11 cellular contexts compared by ENCODE assay signal in the genomic region with DNA sequence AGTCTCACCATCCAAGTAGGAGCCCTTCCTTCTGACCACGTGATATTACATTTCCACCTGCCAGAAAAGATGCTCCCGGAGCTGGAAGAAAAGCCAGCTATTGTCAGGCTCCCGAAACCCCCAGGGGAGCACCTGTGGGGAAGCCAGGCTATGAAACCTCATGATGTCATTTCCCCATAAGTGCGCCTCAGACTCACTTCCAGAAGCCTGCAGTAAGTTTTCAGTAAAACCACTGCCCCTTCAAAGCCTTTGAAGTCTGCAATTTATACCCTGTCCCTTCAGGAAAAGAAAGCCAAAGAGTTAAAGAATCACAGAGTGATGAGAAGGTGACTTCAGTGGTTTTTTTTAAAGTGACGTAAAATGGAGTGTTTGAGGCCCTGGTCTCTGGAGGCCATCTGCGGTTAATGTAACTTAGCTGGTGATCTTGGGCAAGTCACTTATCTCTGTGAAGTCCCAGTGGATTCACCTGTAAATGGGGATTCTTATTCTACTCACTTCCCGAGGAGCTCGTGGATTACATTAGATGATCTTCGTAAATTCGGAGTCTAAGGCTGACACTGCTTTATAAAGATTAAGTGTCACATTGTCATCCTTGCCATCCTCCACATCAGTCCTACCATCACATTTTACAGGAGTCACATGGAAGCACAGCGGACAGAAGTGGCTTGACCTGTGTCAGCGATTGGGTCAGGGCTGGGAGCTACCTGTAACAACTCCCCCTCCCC. TPM values are rescaled to one million over a fixed set of nuclear protein-coding genes. Genes with fewer than 3 reads are reported as not detected.
A peak's percentile ranks its signal among the peaks of the same experiment; 100 is the strongest.
DNase-seq lines count a peak whose midpoint lies in the region; ATAC-seq and TF ChIP-seq lines count a peak whose summit lies in the region.
"Had no signal": no experiment of that assay in that cellular context is flagged by ENCODE, and none has a peak within 500 bp of the region (broad histone marks: within the 10 kb centered on the region; RNA-seq: fewer than 3 reads in every experiment).

No MANE protein-coding gene starts in this region.

- no peak overlapping the region for H4K91ac ChIP-seq in neuronal stem cell (ENCODE audit: low read depth, low read length, poor library complexity)

- no peaks in the 10 kb centered on the region for H3K79me1 ChIP-seq in neuronal stem cell (ENCODE audit: low read depth, low read length)

- no peak overlapping the region for H3K27ac Mint-ChIP-seq in activated CD4-positive, alpha-beta T cell treated with anti-CD3 and anti-CD28 coated beads, Interleukin-2, amount 10 ng/mL, durations not matched to agents 24 days and 14 days

- H3K27me3 Mint-ChIP-seq in activated CD4-positive, alpha-beta T cell treated with anti-CD3 and anti-CD28 coated beads, Interleukin-2, amount 10 ng/mL, durations not matched to agents 24 days and 14 days = peaks cover 68% of the 10 kb centered on the region

- H3K4me3 ChIP-seq in KMS-11 (IDR thresholded peaks at IDR 0.05; ENCODE audit: insufficient read depth, low read depth, low read length) = no peak overlapping the region
- no peak overlapping the region for H3K4me3 ChIP-seq in smooth muscle cell
- H3K4me3 ChIP-seq in neuronal stem cell (ENCODE audit: low read length in 2 of 2) = no peak overlapping the region

- no peak overlapping the region for H3K23ac ChIP-seq in neuronal stem cell (ENCODE audit: low read depth, low read length, poor library complexity)

- ATAC-seq in HG02610 (IDR thresholded peaks at IDR 0.05; ENCODE audit: unreplicated experiment) = peak; percentile 73

- no peaks in the 10 kb centered on the region for H4K20me1 ChIP-seq in KMS-11 (ENCODE audit: insufficient read depth)
- peaks cover 5% of the 10 kb centered on the region for H4K20me1 ChIP-seq in smooth muscle cell (ENCODE audit: low read depth)

- H3K4me3 Mint-ChIP-seq in activated CD4-positive, alpha-beta T cell treated with anti-CD3 and anti-CD28 coated beads, Interleukin-2, amount 10 ng/mL, durations not matched to agents 24 days and 14 days = no peak overlapping the region

- WGBS in smooth muscle cell (ENCODE audit: low lambda C conversion rate) = 65% methylated on average over 12 of the region's 12 CpGs
- WGBS in neuronal stem cell (ENCODE audit: extremely low coverage in 2 of 2, insufficient read length in 2 of 2, insufficient replicate concordance in 1 of 2), 2 donors = no CpG with 5 or more reads among the region's 12 CpGs

- H3K4me1 Mint-ChIP-seq in activated CD4-positive, alpha-beta T cell treated with anti-CD3 and anti-CD28 coated beads, Interleukin-2, amount 10 ng/mL, durations not matched to agents 24 days and 14 days = peaks cover 20% of the 10 kb centered on the region

- H3K4ac ChIP-seq in neuronal stem cell (ENCODE audit: low read length) = no peak overlapping the region

- H2BK120ac ChIP-seq in neuronal stem cell (ENCODE audit: low read depth, low read length) = no peak overlapping the region

- no peak overlapping the region for H2BK12ac ChIP-seq in neuronal stem cell (ENCODE audit: low read length)

- H3K18ac ChIP-seq in neuronal stem cell (ENCODE audit: low read length) = no peak overlapping the region

- TF ChIP-seq CTCF in KMS-11 (conservative IDR thresholded peaks at IDR 0.05; ENCODE audit: low read depth, low read length) (no peak), smooth muscle cell (IDR thresholded peaks at IDR 0.05; ENCODE audit: borderline replicate concordance, insufficient read depth, poor library complexity, severe bottlenecking) (no peak)

- no peaks in the 10 kb centered on the region for H3K9me3 Mint-ChIP-seq in activated CD4-positive, alpha-beta T cell treated with anti-CD3 and anti-CD28 coated beads, Interleukin-2, amount 10 ng/mL, durations not matched to agents 24 days and 14 days

- no peak overlapping the region for H2BK15ac ChIP-seq in neuronal stem cell (ENCODE audit: low read length)

- H3K4me1 ChIP-seq in KMS-11 (ENCODE audit: low read depth, poor library complexity, severe bottlenecking) = peaks cover 24% of the 10 kb centered on the region
- H3K4me1 ChIP-seq in smooth muscle cell (ENCODE audit: low read depth) = peaks cover 4% of the 10 kb centered on the region
- H3K4me1 ChIP-seq in neuronal stem cell (ENCODE audit: control insufficient read depth in 2 of 2, insufficient read depth in 1 of 2, low read depth in 1 of 2, low read length in 2 of 2) = peaks cover 0 to 2% of the 10 kb centered on the region in 2 donors

- H3K4me2 ChIP-seq in KMS-11 (peak overlapping the region; percentile 47), smooth muscle cell (peak overlapping the region; percentile 88), neuronal stem cell (ENCODE audit: insufficient read depth, low read length, poor library complexity, severe bottlenecking) (no peak overlapping the region)

- H3K9ac ChIP-seq in KMS-11 (no peak overlapping the region; the same call in 1 of the 2 replicates), smooth muscle cell (ENCODE audit: low read depth) (no peak overlapping the region), neuronal stem cell (ENCODE audit: low read depth, low read length, poor library complexity) (no peak overlapping the region)

- DNase-seq in activated CD4-positive, alpha-beta T cell treated with anti-CD3 and anti-CD28 coated beads, Interleukin-2, amount 10 ng/mL, durations not matched to agents 24 days and 14 days = peak; percentile 60
- no peak for DNase-seq in activated CD4-positive, alpha-beta T cell treated with anti-CD3 and anti-CD28 coated beads, Interleukin-2, amount 50 U/mL, for 1 hour
- DNase-seq in smooth muscle cell (lab: John Stamatoyannopoulos, UW; ENCODE audit: unreplicated experiment) (no peak), neuronal stem cell (ENCODE audit: low spot score) (no peak), SKM-1 treated with dmso at 0.1 percent for 144 hours (lab: John Stamatoyannopoulos, UW; ENCODE audit: unreplicated experiment) (no peak), D341Med (ENCODE audit: low spot score) (no peak)
- DNase-seq: central memory CD4-positive, alpha-beta T cell; left cardiac atrium had no signal

- H3K36me3 ChIP-seq in KMS-11 (ENCODE audit: insufficient read depth) (no peaks in the 10 kb centered on the region), smooth muscle cell (ENCODE audit: low read depth) (no peaks in the 10 kb centered on the region), neuronal stem cell (replicated peaks in 1 of 2; ENCODE audit: control insufficient read depth in 2 of 2, insufficient read depth in 2 of 2, low read length in 2 of 2) (no peaks in the 10 kb centered on the region)

- H3K27ac ChIP-seq in KMS-11 = peak overlapping the region; percentile 46; the same call in 1 of the 2 replicates
- no peak overlapping the region for H3K27ac ChIP-seq in smooth muscle cell (ENCODE audit: low read depth)
- no peak overlapping the region for H3K27ac ChIP-seq in neuronal stem cell (replicated peaks; ENCODE audit: low read length)

- H3K27me3 ChIP-seq in KMS-11 (ENCODE audit: insufficient read depth, low read depth) (0 out of 2 replicates have a peak, but pooled peaks cover 8% of the 10 kb centered on the region), smooth muscle cell (ENCODE audit: low read depth) (no peaks in the 10 kb centered on the region), neuronal stem cell (ENCODE audit: control insufficient read depth in 3 of 3, insufficient read depth in 3 of 3, low read depth in 1 of 3, low read length in 3 of 3) (no peaks in the 10 kb centered on the region)

- H2BK5ac ChIP-seq in neuronal stem cell (ENCODE audit: low read length) = no peak overlapping the region

- H3K9me3 ChIP-seq in smooth muscle cell (replicated peaks; ENCODE audit: low read depth) = no peaks in the 10 kb centered on the region
- H3K9me3 ChIP-seq in neuronal stem cell (replicated peaks in 1 of 2; ENCODE audit: control insufficient read depth in 2 of 2, insufficient read depth in 1 of 2, low read depth in 1 of 2, low read length in 2 of 2) = no peaks in the 10 kb centered on the region

- no peak overlapping the region for H2AK5ac ChIP-seq in neuronal stem cell (ENCODE audit: low read depth, low read length)

- no peak overlapping the region for H3K14ac ChIP-seq in neuronal stem cell (ENCODE audit: low read length)

- H3K36me3 Mint-ChIP-seq in activated CD4-positive, alpha-beta T cell treated with anti-CD3 and anti-CD28 coated beads, Interleukin-2, amount 10 ng/mL, durations not matched to agents 24 days and 14 days (ENCODE audit: low read depth) = no peaks in the 10 kb centered on the region

- H2AFZ ChIP-seq in KMS-11 (ENCODE audit: low read depth) = peak overlapping the region; percentile 80
- H2AFZ ChIP-seq in smooth muscle cell (ENCODE audit: low read depth) = no peak overlapping the region
- H2AFZ ChIP-seq in neuronal stem cell (ENCODE audit: low read length) = no peak overlapping the region

- no peaks in the 10 kb centered on the region for H3F3A ChIP-seq in smooth muscle cell (ENCODE audit: low read depth)

- H3K79me2 ChIP-seq in KMS-11 (ENCODE audit: insufficient read depth, low read depth) (no peaks in the 10 kb centered on the region), smooth muscle cell (ENCODE audit: low read depth) (peaks cover 13% of the 10 kb centered on the region)

- intact Hi-C loops in activated CD4-positive, alpha-beta T cell treated with anti-CD3 and anti-CD28 coated beads, Interleukin-2, amount 10 ng/mL, durations not matched to agents 24 days and 14 days (cut with micrococcal nuclease) = loop anchor here (2.0 to 10.0 kb wide), 4 partner anchors 372 to 762 kb away; a partner anchor contains a TSS

- H4K8ac ChIP-seq in neuronal stem cell (ENCODE audit: low read depth, low read length) = no peak overlapping the region

RNA-seq across cellular contexts. Expression of a gene that starts 2.6 kb away (rescaled TPM):
- 0.19 and 0.24 TPM in 2 replicates for total RNA-seq in activated CD4-positive, alpha-beta T cell treated with anti-CD3 and anti-CD28 coated beads, Interleukin-2, amount 10 ng/mL, durations not matched to agents 24 days and 14 days
- total RNA-seq in smooth muscle cell = 9.9 and 12.9 TPM in 2 replicates
- 6.3 and 12.0 TPM in 2 replicates for polyA plus RNA-seq in smooth muscle cell
- polyA plus RNA-seq in neuronal stem cell (2013, experiment 1 of 2) = 42.9 TPM
- 45.0 TPM for polyA plus RNA-seq in neuronal stem cell (2013, experiment 2 of 2)
- total RNA-seq: T-helper 2 cell treated with Interferon-gamma antibody and Interleukin-4, amounts not matched to agents 100 ng/mL and 5 ng/mL, for 36 hours had no signal
